Comparison of ENCODE assay signal across 20 cellular contexts in genomic region chr14:101833045-101833444, GRCh38.
DNase-seq lines count a peak whose midpoint lies in the region; ATAC-seq lines count a peak whose summit lies in the region.
"Had no signal": no experiment of that assay in that cellular context is flagged by ENCODE, and none has a peak within 500 bp of the region (broad histone marks: within the 10 kb centered on the region; RNA-seq: fewer than 3 reads in every experiment).

No MANE protein-coding gene starts in this region.

- intact Hi-C loops in activated T-helper 2 cell treated with anti-CD3 and anti-CD28 coated beads, Interferon-gamma antibody, Interleukin-2, Interleukin-4, amounts not matched to agents 10 μg/mL and 5 μg/mL and 100 μg/mL, durations not matched to agents 14 hours and 24 hours and 36 hours (cut with micrococcal nuclease): no loop called here

- no peaks in the 10 kb centered on the region for H3K27me3 Mint-ChIP-seq in CD4-positive, CD25-positive, alpha-beta regulatory T cell
- H3K27me3 Mint-ChIP-seq in activated naive CD8-positive, alpha-beta T cell: no peaks in the 10 kb centered on the region
- H3K27me3 Mint-ChIP-seq in naive thymus-derived CD8-positive, alpha-beta T cell: no peaks in the 10 kb centered on the region
- no peaks in the 10 kb centered on the region for H3K27me3 Mint-ChIP-seq in activated T-helper 2 cell treated with anti-CD3 and anti-CD28 coated beads, Interferon-gamma antibody, Interleukin-2, Interleukin-4, amounts not matched to agents 10 μg/mL and 5 μg/mL and 100 μg/mL, durations not matched to agents 14 hours and 24 hours and 36 hours (ENCODE audit: low read depth)

- no peak overlapping the region; the same call in 1 of the 2 replicates for H3K9ac ChIP-seq in BLaER1

- peak overlapping the region; percentile 85 for H3K4me2 ChIP-seq in BLaER1

- H3K4me3 ChIP-seq in BLaER1: no peak overlapping the region
- H3K4me3 ChIP-seq in CD4-positive, CD25-positive, alpha-beta regulatory T cell (ENCODE audit: low read depth, low read length): no peak overlapping the region
- H3K4me3 ChIP-seq: ascending aorta, left ventricle myocardium inferior, SJSA1, skin epidermis, thyroid gland had no signal

- H3K36me3 Mint-ChIP-seq in CD4-positive, CD25-positive, alpha-beta regulatory T cell: peaks cover 48% of the 10 kb centered on the region
- peaks cover 11% of the 10 kb centered on the region for H3K36me3 Mint-ChIP-seq in activated naive CD8-positive, alpha-beta T cell
- peaks cover 0 to 75% (median 7%) of the 10 kb centered on the region in 3 donors for H3K36me3 Mint-ChIP-seq in naive thymus-derived CD8-positive, alpha-beta T cell
- peaks cover 60% of the 10 kb centered on the region for H3K36me3 Mint-ChIP-seq in activated T-helper 2 cell treated with anti-CD3 and anti-CD28 coated beads, Interferon-gamma antibody, Interleukin-2, Interleukin-4, amounts not matched to agents 10 μg/mL and 5 μg/mL and 100 μg/mL, durations not matched to agents 14 hours and 24 hours and 36 hours (ENCODE audit: low read depth)

- H3K9me3 Mint-ChIP-seq in CD4-positive, CD25-positive, alpha-beta regulatory T cell: no peaks in the 10 kb centered on the region
- no peaks in the 10 kb centered on the region for H3K9me3 Mint-ChIP-seq in activated naive CD8-positive, alpha-beta T cell (ENCODE audit: low read depth)
- no peaks in the 10 kb centered on the region for H3K9me3 Mint-ChIP-seq in naive thymus-derived CD8-positive, alpha-beta T cell
- H3K9me3 Mint-ChIP-seq in activated T-helper 2 cell treated with anti-CD3 and anti-CD28 coated beads, Interferon-gamma antibody, Interleukin-2, Interleukin-4, amounts not matched to agents 10 μg/mL and 5 μg/mL and 100 μg/mL, durations not matched to agents 14 hours and 24 hours and 36 hours: no peaks in the 10 kb centered on the region

- peaks cover 64% of the 10 kb centered on the region for H3K36me3 ChIP-seq in BLaER1
- H3K36me3 ChIP-seq in CD4-positive, CD25-positive, alpha-beta regulatory T cell (ENCODE audit: control insufficient read depth, insufficient read depth, low read length): peaks cover 63% of the 10 kb centered on the region
- H3K36me3 ChIP-seq: ascending aorta, left ventricle myocardium inferior, thyroid gland had no signal

- H3K4me1 ChIP-seq in BLaER1: peaks cover 100% of the 10 kb centered on the region
- peaks cover 88% of the 10 kb centered on the region for H3K4me1 ChIP-seq in CD4-positive, CD25-positive, alpha-beta regulatory T cell (ENCODE audit: control insufficient read depth, insufficient read depth, low read length, poor library complexity, severe bottlenecking)

- no peak for DNase-seq in CD4-positive, CD25-positive, alpha-beta regulatory T cell
- DNase-seq in naive thymus-derived CD8-positive, alpha-beta T cell: no peak
- no peak for DNase-seq in activated T-helper 2 cell treated with anti-CD3 and anti-CD28 coated beads, Interferon-gamma antibody, Interleukin-2, Interleukin-4, amounts not matched to agents 10 μg/mL and 5 μg/mL and 100 μg/mL, durations not matched to agents 14 hours and 24 hours and 36 hours (ENCODE audit: low spot score)
- DNase-seq: activated effector memory CD4-positive, alpha-beta T cell treated with Interleukin-2 at 50 U/mL for 16 hours; foreskin melanocyte; KG1; left ventricle myocardium inferior; NCI-H146; NCI-H524; stimulated activated CD4-positive, alpha-beta T cell treated with anti-CD3 and anti-CD28 coated beads, Interleukin-1b, Interleukin-23, amount 100 ng/mL, for 48 hours; T-helper 2 cell; thyroid gland; WERI-Rb-1 had no signal

- peaks cover 50 to 97% (median 75%) of the 10 kb centered on the region in 4 donors for H3K4me1 Mint-ChIP-seq in CD4-positive, CD25-positive, alpha-beta regulatory T cell
- H3K4me1 Mint-ChIP-seq in activated naive CD8-positive, alpha-beta T cell (ENCODE audit: low read depth): peaks cover 90% of the 10 kb centered on the region
- H3K4me1 Mint-ChIP-seq in naive thymus-derived CD8-positive, alpha-beta T cell: peaks cover 38 to 91% (median 89%) of the 10 kb centered on the region in 4 donors
- H3K4me1 Mint-ChIP-seq in activated T-helper 2 cell treated with anti-CD3 and anti-CD28 coated beads, Interferon-gamma antibody, Interleukin-2, Interleukin-4, amounts not matched to agents 10 μg/mL and 5 μg/mL and 100 μg/mL, durations not matched to agents 14 hours and 24 hours and 36 hours (ENCODE audit: low read depth): peaks cover 51% of the 10 kb centered on the region

- no peak for ATAC-seq in CD4-positive, CD25-positive, alpha-beta regulatory T cell (ENCODE audit: low read depth in 2 of 2)
- no peak for ATAC-seq in naive thymus-derived CD8-positive, alpha-beta T cell
- no peak for ATAC-seq in GM21528 (IDR thresholded peaks at IDR 0.05; ENCODE audit: low FRiP score, unreplicated experiment)
- no peak for ATAC-seq in HG02798 (IDR thresholded peaks at IDR 0.05; ENCODE audit: poor library complexity, unreplicated experiment)

- H3K27me3 ChIP-seq in BLaER1: no peaks in the 10 kb centered on the region
- H3K27me3 ChIP-seq in CD4-positive, CD25-positive, alpha-beta regulatory T cell (ENCODE audit: control insufficient read depth, insufficient read depth, low read length): no peaks in the 10 kb centered on the region
- H3K27me3 ChIP-seq: ascending aorta, SJSA1, thyroid gland had no signal

- peak overlapping the region in 2 of 4 donors; percentile 30 to 84 for H3K4me3 Mint-ChIP-seq in CD4-positive, CD25-positive, alpha-beta regulatory T cell
- H3K4me3 Mint-ChIP-seq in activated naive CD8-positive, alpha-beta T cell: peak overlapping the region; percentile 1
- H3K4me3 Mint-ChIP-seq in naive thymus-derived CD8-positive, alpha-beta T cell: peak overlapping the region in 2 of 10 donors; percentile 7 to 14
- H3K4me3 Mint-ChIP-seq in activated T-helper 2 cell treated with anti-CD3 and anti-CD28 coated beads, Interferon-gamma antibody, Interleukin-2, Interleukin-4, amounts not matched to agents 10 μg/mL and 5 μg/mL and 100 μg/mL, durations not matched to agents 14 hours and 24 hours and 36 hours (ENCODE audit: low read depth): no peak overlapping the region

- no peaks in the 10 kb centered on the region for H3K9me3 ChIP-seq in BLaER1
- no peaks in the 10 kb centered on the region for H3K9me3 ChIP-seq in CD4-positive, CD25-positive, alpha-beta regulatory T cell (ENCODE audit: control insufficient read depth in 2 of 2, low read length in 2 of 2)
- H3K9me3 ChIP-seq: ascending aorta, left ventricle myocardium inferior, SJSA1, thyroid gland had no signal

- POLR2A ChIA-PET in naive thymus-derived CD8-positive, alpha-beta T cell (lab: Charles Lee): interaction anchor here (0.8 to 5.6 kb wide), 6 partner anchors 8 to 62 kb away, joined by 3 to 34 read pairs (median 4); no protein-coding TSS in a partner anchor

- H4K20me1 ChIP-seq in BLaER1: peaks cover 94% of the 10 kb centered on the region

- H3K27ac ChIP-seq in BLaER1: peak overlapping the region; percentile 81
- peak overlapping the region; percentile 53 for H3K27ac ChIP-seq in CD4-positive, CD25-positive, alpha-beta regulatory T cell (ENCODE audit: insufficient read depth, low read length, poor library complexity, severe bottlenecking)
- H3K27ac ChIP-seq: ascending aorta, left ventricle myocardium inferior, SJSA1, skin epidermis, WERI-Rb-1 had no signal

- H3K27ac Mint-ChIP-seq in CD4-positive, CD25-positive, alpha-beta regulatory T cell: peak overlapping the region; percentile 2 to 87 (median 82)
- H3K27ac Mint-ChIP-seq in activated naive CD8-positive, alpha-beta T cell: peak overlapping the region; percentile 89
- peak overlapping the region; percentile 67 to 97 (median 84) for H3K27ac Mint-ChIP-seq in naive thymus-derived CD8-positive, alpha-beta T cell
- H3K27ac Mint-ChIP-seq in activated T-helper 2 cell treated with anti-CD3 and anti-CD28 coated beads, Interferon-gamma antibody, Interleukin-2, Interleukin-4, amounts not matched to agents 10 μg/mL and 5 μg/mL and 100 μg/mL, durations not matched to agents 14 hours and 24 hours and 36 hours: no peak overlapping the region
